In genomic region chr7:90483236-90483635, GRCh38 we compare ENCODE assay signal across 28 cellular contexts. TPM values are rescaled to one million over a fixed set of nuclear protein-coding genes. Genes with fewer than 3 reads are reported as not detected.
DNase-seq lines count a peak whose midpoint lies in the region; ATAC-seq and TF ChIP-seq lines count a peak whose summit lies in the region.
"Had no signal": no experiment of that assay in that cellular context is flagged by ENCODE, and none has a peak within 500 bp of the region (broad histone marks: within the 10 kb centered on the region; RNA-seq: fewer than 3 reads in every experiment).

No MANE protein-coding gene starts in this region.

- intact Hi-C loops in mammary epithelial cell (cut with micrococcal nuclease) = no loop called here
- intact Hi-C loops in breast epithelium (cut with DNase I; ENCODE audit: low total_unique reads) = no loop called here
- intact Hi-C loops in Right ventricle myocardium superior (cut with DNase I) = no loop called here

- no peak overlapping the region for H3K4me2 ChIP-seq in mammary epithelial cell (ENCODE audit: insufficient read depth, low read depth, low read length)
- H3K4me2 ChIP-seq: GM23338, KMS-11 had no signal

- no peaks in the 10 kb centered on the region for H3K79me2 ChIP-seq in mammary epithelial cell (ENCODE audit: insufficient read depth, low read length)

- H3K36me3 ChIP-seq in mammary epithelial cell (ENCODE audit: insufficient read depth, low read length) = no peaks in the 10 kb centered on the region
- no peaks in the 10 kb centered on the region for H3K36me3 ChIP-seq in breast epithelium
- H3K36me3 ChIP-seq: BE2C, Peyer's patch had no signal

- CTCF ChIA-PET in mammary epithelial cell (lab: Charles Lee; ENCODE audit: low non-redundant PET) = no interaction called here

- in situ Hi-C loops in mammary epithelial cell (cut with MboI; ENCODE audit: low sequenced_read_pairs in 2 of 2) = no loop called here

- no peak overlapping the region for H3K4me3 ChIP-seq in mammary epithelial cell (replicated peaks in 1 of 3; ENCODE audit: insufficient read depth in 1 of 3, low read depth in 2 of 3, low read length in 3 of 3)
- H3K4me3 ChIP-seq in breast epithelium = no peak overlapping the region
- H3K4me3 ChIP-seq in epithelial cell of esophagus (ENCODE audit: low read length) = no peak overlapping the region
- H3K4me3 ChIP-seq: GM23338, Peyer's patch, SK-N-MC had no signal

- no peak for DNase-seq in mammary epithelial cell
- DNase-seq in breast epithelium (ENCODE audit: low spot score in 2 of 2) = no peak
- peak; percentile 67 for DNase-seq in epithelial cell of esophagus (ENCODE audit: low read depth)
- peak; percentile 81 for DNase-seq in kidney tubule cell (ENCODE audit: low spot score)
- DNase-seq in SKM-1 (lab: John Stamatoyannopoulos, UW; ENCODE audit: unreplicated experiment) = no peak
- DNase-seq in activated CD4-positive, CD25-positive, alpha-beta regulatory T cell treated with anti-CD3 and anti-CD28 coated beads, Interleukin-2, amount 50 U/mL, for 72 hours = no peak
- DNase-seq in Right ventricle myocardium superior = no peak
- DNase-seq: 8988T, ACHN, BE2C, Calu3, H9, NCI-H1048, NCI-H1694, NCI-H2029 treated with DMSO at 0.1 percent for 48 hours, NCI-H2227 treated with DMSO at 0.1 percent for 48 hours, NCI-H526 treated with DMSO at 0.1 percent for 48 hours, Peyer's patch, SIG-M5 had no signal

- WGBS in mammary epithelial cell (ENCODE audit: low coverage, missing lambda C conversion rate) = 95% methylated on average over 1 of the region's 1 CpG

- H3K9me3 ChIP-seq in mammary epithelial cell (replicated peaks; ENCODE audit: insufficient read depth, low read length) (no peaks in the 10 kb centered on the region), breast epithelium (no peaks in the 10 kb centered on the region)
- H3K9me3 ChIP-seq: BE2C, Peyer's patch had no signal

- H3K9ac ChIP-seq in mammary epithelial cell (ENCODE audit: insufficient read depth, low read length) = no peak overlapping the region
- H3K9ac ChIP-seq: KMS-11 had no signal

- H3K27ac ChIP-seq in mammary epithelial cell (ENCODE audit: insufficient read depth, low read depth, low read length) (no peak overlapping the region), breast epithelium (no peak overlapping the region)
- H3K27ac ChIP-seq: KMS-11, Peyer's patch, SK-N-MC had no signal

- H4K20me1 ChIP-seq in mammary epithelial cell (ENCODE audit: insufficient read depth, low read length) = no peaks in the 10 kb centered on the region

- no peaks in the 10 kb centered on the region for H3K4me1 ChIP-seq in mammary epithelial cell (ENCODE audit: insufficient read depth, low read length)
- no peaks in the 10 kb centered on the region for H3K4me1 ChIP-seq in breast epithelium
- H3K4me1 ChIP-seq: BE2C, Peyer's patch had no signal

- peak overlapping the region; percentile 1 for H2AFZ ChIP-seq in mammary epithelial cell (ENCODE audit: low read depth, low read length)
- H2AFZ ChIP-seq: GM23338 had no signal

- H3K27me3 ChIP-seq in mammary epithelial cell (ENCODE audit: insufficient read depth, low read length) (no peaks in the 10 kb centered on the region), breast epithelium (no peaks in the 10 kb centered on the region)
- H3K27me3 ChIP-seq: BE2C, Peyer's patch had no signal

- dilution Hi-C loops in mammary epithelial cell (cut with HindIII; ENCODE audit: low sequenced_read_pairs) = no loop called here

- no peak for ATAC-seq in GM18861 (IDR thresholded peaks at IDR 0.05; ENCODE audit: unreplicated experiment)
- no peak for ATAC-seq in Right ventricle myocardium superior (ENCODE audit: poor library complexity)
- ATAC-seq: GM23338 had no signal

- TF ChIP-seq CTCF in mammary epithelial cell (conservative IDR thresholded peaks at IDR 0.05 in 1 of 2, IDR thresholded peaks at IDR 0.05 in 1 of 2; ENCODE audit: extremely low read depth in 1 of 2, insufficient read depth in 1 of 2, low read depth in 1 of 2, low read length in 2 of 2) (no peak), breast epithelium (IDR thresholded peaks at IDR 0.05) (no peak), epithelial cell of esophagus (IDR thresholded peaks at IDR 0.05; ENCODE audit: insufficient read depth, low read depth, low read length, missing control alignments) (no peak)

- TF ChIP-seq POLR2A in breast epithelium (IDR thresholded peaks at IDR 0.05) = no peak

- no TSS peak for BruUV-seq in mammary epithelial cell (replicated peaks; lab: Mats Ljungman, UMichigan)

RNA-seq across cellular contexts. Expression of gene PTTG1IP2, which starts 13.8 kb away (rescaled TPM):
- total RNA-seq in mammary epithelial cell (not detected), breast epithelium (not detected), Right ventricle myocardium superior (not detected)
- polyA plus RNA-seq in mammary epithelial cell = not detected
- polyA minus RNA-seq in mammary epithelial cell = not detected
- total RNA-seq: Calu3, G401, GM23338, H9, NCI-H460, OCI-LY7, Peyer's patch had no signal
- polyA plus RNA-seq: CD14-positive monocyte, GM23338, IgD-negative memory B cell had no signal

Comparison
In these comparisons a context has a peak if more than half of its experiments do, and no peak if none do; other contexts are left out.
1. DNase-seq: peak in epithelial cell of esophagus (single experiment) and kidney tubule cell (single experiment); none in mammary epithelial cell (single experiment), breast epithelium (0 of 2), SKM-1 (single experiment), activated CD4-positive, CD25-positive, alpha-beta regulatory T cell treated with anti-CD3 and anti-CD28 coated beads, Interleukin-2, amount 50 U/mL, for 72 hours (single experiment) and Right ventricle myocardium superior (single experiment).